In genomic region chr7:151381083-151381332, GRCh38 we compare ENCODE assay signal across 12 cellular contexts. TPM values are rescaled to one million over a fixed set of nuclear protein-coding genes. Genes with fewer than 3 reads are reported as not detected.
DNase-seq lines count a peak whose midpoint lies in the region; ATAC-seq and TF ChIP-seq lines count a peak whose summit lies in the region.
"Had no signal": no experiment of that assay in that cellular context is flagged by ENCODE, and none has a peak within 500 bp of the region (broad histone marks: within the 10 kb centered on the region; RNA-seq: fewer than 3 reads in every experiment).

No MANE protein-coding gene starts in this region.

- intact Hi-C loops in OCI-LY7 (cut with micrococcal nuclease; ENCODE audit: unreplicated experiment) (no loop called here), upper lobe of right lung (cut with DNase I) (no loop called here)

- ATAC-seq in stimulated activated naive CD8-positive, alpha-beta T cell treated with anti-CD3 and anti-CD28 coated beads, Interleukin-15, Interleukin-2, amounts not matched to agents 100 U/mL and 50 U/mL, for 24 hours: no peak
- ATAC-seq in upper lobe of right lung: no peak
- ATAC-seq in GM19324 (IDR thresholded peaks at IDR 0.05; ENCODE audit: low FRiP score, unreplicated experiment): no peak

- H2AFZ ChIP-seq in OCI-LY7 (ENCODE audit: low read length): peak overlapping the region; percentile 34

- no peaks in the 10 kb centered on the region for H3K9me3 ChIP-seq in OCI-LY7 (ENCODE audit: low read length)
- no peaks in the 10 kb centered on the region for H3K9me3 ChIP-seq in iPS-18a (ENCODE audit: control insufficient read depth, low read depth, low read length)
- H3K9me3 ChIP-seq in upper lobe of right lung: no peaks in the 10 kb centered on the region

- no peak for TF ChIP-seq CTCF in OCI-LY7 (conservative IDR thresholded peaks at IDR 0.05; ENCODE audit: low read length)
- no peak for TF ChIP-seq CTCF in upper lobe of right lung (IDR thresholded peaks at IDR 0.05)
- no peak for TF ChIP-seq CTCF in progenitor cell of endocrine pancreas (IDR thresholded peaks at IDR 0.05; ENCODE audit: unreplicated experiment)

- peaks cover 19% of the 10 kb centered on the region for H3K27me3 Mint-ChIP-seq in stimulated activated naive CD8-positive, alpha-beta T cell treated with anti-CD3 and anti-CD28 coated beads, Interleukin-15, Interleukin-2, amounts not matched to agents 100 ng/mL and 50 ng/mL, for 24 hours
- H3K27me3 Mint-ChIP-seq in progenitor cell of endocrine pancreas: peaks cover 26% of the 10 kb centered on the region

- no peaks in the 10 kb centered on the region for H3K9me3 Mint-ChIP-seq in stimulated activated naive CD8-positive, alpha-beta T cell treated with anti-CD3 and anti-CD28 coated beads, Interleukin-15, Interleukin-2, amounts not matched to agents 100 ng/mL and 50 ng/mL, for 24 hours
- H3K9me3 Mint-ChIP-seq in progenitor cell of endocrine pancreas (ENCODE audit: low read depth): no peaks in the 10 kb centered on the region

- H3K4me3 Mint-ChIP-seq in stimulated activated naive CD8-positive, alpha-beta T cell treated with anti-CD3 and anti-CD28 coated beads, Interleukin-15, Interleukin-2, amounts not matched to agents 100 ng/mL and 50 ng/mL, for 24 hours: peak overlapping the region; percentile 43
- no peak overlapping the region for H3K4me3 Mint-ChIP-seq in progenitor cell of endocrine pancreas (ENCODE audit: low read depth)

- H3K27ac ChIP-seq in OCI-LY7 (ENCODE audit: low read depth, low read length, poor library complexity, severe bottlenecking): no peak overlapping the region
- H3K27ac ChIP-seq in iPS-18a (ENCODE audit: low read length): no peak overlapping the region
- H3K27ac ChIP-seq in upper lobe of right lung: no peak overlapping the region
- H3K27ac ChIP-seq: SK-N-MC had no signal

- H4K20me1 ChIP-seq in OCI-LY7 (ENCODE audit: insufficient read depth, low read length): no peaks in the 10 kb centered on the region

- CTCF ChIA-PET in OCI-LY7 (lab: Charles Lee; ENCODE audit: unreplicated experiment): interaction anchor here (0.6 kb wide), 1 partner anchor 15 kb away, joined by 3 read pairs; no protein-coding TSS in a partner anchor

- no peak overlapping the region for H3K27ac Mint-ChIP-seq in stimulated activated naive CD8-positive, alpha-beta T cell treated with anti-CD3 and anti-CD28 coated beads, Interleukin-15, Interleukin-2, amounts not matched to agents 100 ng/mL and 50 ng/mL, for 24 hours
- no peak overlapping the region for H3K27ac Mint-ChIP-seq in progenitor cell of endocrine pancreas

- POLR2A ChIA-PET in OCI-LY7 (lab: Charles Lee): interaction anchor here (0.5 kb wide), 1 partner anchor 1273 kb away, joined by 3 read pairs; no protein-coding TSS in a partner anchor

- H3K4me2 ChIP-seq in OCI-LY7 (ENCODE audit: low read length): peak overlapping the region; percentile 62

- DNase-seq in stimulated activated naive CD8-positive, alpha-beta T cell treated with anti-CD3 and anti-CD28 coated beads, Interleukin-15, Interleukin-2, amounts not matched to agents 100 U/mL and 50 U/mL, for 24 hours: no peak
- peak; percentile 37 for DNase-seq in OCI-LY7 (ENCODE audit: low spot score)
- DNase-seq in upper lobe of right lung: no peak
- no peak for DNase-seq in GOT3 (lab: John Stamatoyannopoulos, UW)
- DNase-seq in progenitor cell of endocrine pancreas (ENCODE audit: low spot score, unreplicated experiment): no peak
- DNase-seq: C1 segment of cervical spinal cord, KBM-7 had no signal

- H3K36me3 ChIP-seq in OCI-LY7 (ENCODE audit: insufficient read depth, low read length) (no peaks in the 10 kb centered on the region), iPS-18a (ENCODE audit: control insufficient read depth, low read depth, low read length) (peaks cover 6% of the 10 kb centered on the region), upper lobe of right lung (peaks cover 27% of the 10 kb centered on the region)

- no peaks in the 10 kb centered on the region for H3K9me2 ChIP-seq in OCI-LY7 (ENCODE audit: insufficient read depth, low read length)

- H3K4me1 ChIP-seq in OCI-LY7 (ENCODE audit: insufficient read depth, low read length, poor library complexity, severe bottlenecking) (peaks cover 17% of the 10 kb centered on the region), iPS-18a (ENCODE audit: control insufficient read depth, low read depth, low read length) (peaks cover 12% of the 10 kb centered on the region), upper lobe of right lung (peaks cover 10% of the 10 kb centered on the region)

- H3K27me3 ChIP-seq in iPS-18a (ENCODE audit: control insufficient read depth, insufficient read depth, low read length) (peaks cover 32% of the 10 kb centered on the region), upper lobe of right lung (peaks cover 27% of the 10 kb centered on the region)

- peak overlapping the region; percentile 46 for H3K4me3 ChIP-seq in OCI-LY7 (ENCODE audit: low read depth, low read length, poor library complexity, severe bottlenecking)
- H3K4me3 ChIP-seq in iPS-18a (ENCODE audit: low read length): peak overlapping the region; percentile 51
- peak overlapping the region; percentile 26 for H3K4me3 ChIP-seq in upper lobe of right lung
- H3K4me3 ChIP-seq: SK-N-MC had no signal

- H3K36me3 Mint-ChIP-seq in stimulated activated naive CD8-positive, alpha-beta T cell treated with anti-CD3 and anti-CD28 coated beads, Interleukin-15, Interleukin-2, amounts not matched to agents 100 ng/mL and 50 ng/mL, for 24 hours (ENCODE audit: low read depth): peaks cover 7% of the 10 kb centered on the region
- peaks cover 33% of the 10 kb centered on the region for H3K36me3 Mint-ChIP-seq in progenitor cell of endocrine pancreas (ENCODE audit: insufficient read depth)

- no peak overlapping the region for H3K9ac ChIP-seq in iPS-18a (ENCODE audit: low read length)

- H3K4me1 Mint-ChIP-seq in stimulated activated naive CD8-positive, alpha-beta T cell treated with anti-CD3 and anti-CD28 coated beads, Interleukin-15, Interleukin-2, amounts not matched to agents 100 ng/mL and 50 ng/mL, for 24 hours (ENCODE audit: low read depth): peaks cover 11% of the 10 kb centered on the region
- H3K4me1 Mint-ChIP-seq in progenitor cell of endocrine pancreas (ENCODE audit: low read depth): peaks cover 4% of the 10 kb centered on the region

- no peaks in the 10 kb centered on the region for H3K79me2 ChIP-seq in OCI-LY7 (ENCODE audit: insufficient read depth, low read depth, low read length)

- no TSS peak for BruUV-seq in OCI-LY7 (replicated peaks; lab: Mats Ljungman, UMichigan)

RNA-seq across cellular contexts. Expression of gene WDR86, which starts 28.8 kb away (rescaled TPM):
- 0.13 and 0.44 TPM in 2 replicates for total RNA-seq in OCI-LY7 (2014; rRNA removed; shearing (Covaris generic))
- total RNA-seq in OCI-LY7 (2022): 0.51 and 0.65 TPM in 2 replicates
- 1.3 TPM for total RNA-seq in upper lobe of right lung
- total RNA-seq in progenitor cell of endocrine pancreas: 80.6 and 82.9 TPM in 2 replicates
- total RNA-seq: NCI-H460 had no signal

RNA-seq across cellular contexts. Expression of gene NUB1, which starts 39.4 kb away (rescaled TPM):
- 44.1 and 44.2 TPM in 2 replicates for total RNA-seq in OCI-LY7 (2014; rRNA removed; shearing (Covaris generic))
- total RNA-seq in OCI-LY7 (2022) (50.7 and 57.0 TPM in 2 replicates), upper lobe of right lung (55.2 TPM), progenitor cell of endocrine pancreas (49.0 and 53.5 TPM in 2 replicates)

RNA-seq across cellular contexts. Expression of gene CRYGN, which starts 58.9 kb away (rescaled TPM):
- 0.09 and 0.26 TPM in 2 replicates for total RNA-seq in OCI-LY7 (2014; rRNA removed; shearing (Covaris generic))
- not detected in 2 replicates for total RNA-seq in OCI-LY7 (2022)
- not detected for total RNA-seq in upper lobe of right lung
- total RNA-seq in progenitor cell of endocrine pancreas: 2.5 and 3.2 TPM in 2 replicates

Comparison
In these comparisons a context has a peak if more than half of its experiments do, and no peak if none do; other contexts are left out.
1. RNA of gene WDR86, which starts 28.8 kb away (total RNA-seq): 80.6 to 82.9 TPM in progenitor cell of endocrine pancreas; 1.3 TPM in upper lobe of right lung (single experiment) and 0.13 to 0.65 TPM in OCI-LY7; every median in the first group is over 10 times any median in the second.
2. Peak in every context shown above with its lines, with median percentiles within 50 percentile points of each other: H3K4me3 ChIP-seq.